In the genomic region with DNA sequence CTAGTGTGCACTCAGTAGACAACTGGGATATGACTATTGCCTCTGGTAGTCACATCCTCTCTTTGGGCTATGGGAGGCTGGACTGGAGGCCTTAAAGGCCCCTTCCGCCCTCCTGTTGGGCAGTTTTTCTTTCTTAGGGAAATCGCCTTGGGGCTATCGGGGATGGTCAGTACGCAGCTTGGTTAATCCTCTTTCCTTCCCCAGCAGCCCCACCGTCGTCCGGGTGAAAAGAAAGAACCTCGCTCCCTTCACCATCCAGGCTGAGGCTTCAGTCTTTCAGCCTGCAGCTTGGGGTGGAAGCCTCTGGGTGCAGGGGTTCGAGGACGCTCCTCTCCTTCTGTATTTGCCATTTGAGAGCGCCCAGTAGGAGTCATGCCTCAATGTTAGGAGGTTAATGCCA, we compare ENCODE assay signal across 1 cellular context.
TF ChIP-seq lines count a peak whose summit lies in the region.

No MANE protein-coding gene starts in this region.

TF ChIP-seq in HCT116, 20 proteins besides CTCF, POLR2A, EP300 and RAD21 (continued from another document):
- no peak for TF ChIP-seq REST (IDR thresholded peaks at IDR 0.05; ENCODE audit: low read depth)
- TF ChIP-seq, protein P1, sequence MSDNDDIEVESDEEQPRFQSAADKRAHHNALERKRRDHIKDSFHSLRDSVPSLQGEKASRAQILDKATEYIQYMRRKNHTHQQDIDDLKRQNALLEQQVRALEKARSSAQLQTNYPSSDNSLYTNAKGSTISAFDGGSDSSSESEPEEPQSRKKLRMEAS (IDR thresholded peaks at IDR 0.05) = no peak
- no peak for TF ChIP-seq SIN3A (IDR thresholded peaks at IDR 0.05; ENCODE audit: low read depth)
- no peak for TF ChIP-seq EZH2phosphoT487 (IDR thresholded peaks at IDR 0.05; ENCODE audit: borderline replicate concordance)
- no peak for TF ChIP-seq POLR2AphosphoS5 (IDR thresholded peaks at IDR 0.05; ENCODE audit: low read depth, low read length)
- TF ChIP-seq EGR1 (IDR thresholded peaks at IDR 0.05; ENCODE audit: low read depth) = no peak
